8 cellular contexts compared by ENCODE assay signal in genomic region chr6:138004423-138005287, GRCh38.
DNase-seq lines count a peak whose midpoint lies in the region; ATAC-seq and TF ChIP-seq lines count a peak whose summit lies in the region.

No MANE protein-coding gene starts in this region.

- peaks cover 8% of the 10 kb centered on the region for H3K4me1 ChIP-seq in adipocyte (ENCODE audit: control insufficient read depth, insufficient read depth, low read length)

- peak; percentile 51 for TF ChIP-seq CTCF in GM12864 (IDR thresholded peaks at IDR 0.05; ENCODE audit: low read depth, low read length, missing control alignments)

- H3K9ac ChIP-seq in adipocyte (ENCODE audit: low read length) = no peak overlapping the region

- no peaks in the 10 kb centered on the region for H3K27me3 ChIP-seq in adipocyte (replicated peaks; ENCODE audit: control insufficient read depth, insufficient read depth, low read length)

- H3K4me3 ChIP-seq in GM12864 (ENCODE audit: low read depth, low read length) (no peak overlapping the region), adipocyte (ENCODE audit: low read length) (no peak overlapping the region)

- no peaks in the 10 kb centered on the region for H3K9me3 ChIP-seq in adipocyte (ENCODE audit: control insufficient read depth, low read length)

- peak; percentile 11 for DNase-seq in Ammon's horn (ENCODE audit: low spot score)
- DNase-seq in GM12864 (ENCODE audit: low read depth) = no peak
- DNase-seq in NCI-H146 (lab: John Stamatoyannopoulos, UW) = peak; percentile 59
- peak; percentile 61 for DNase-seq in adipocyte (ENCODE audit: low read depth)
- DNase-seq in kidney glomerular epithelial cell (lab: John Stamatoyannopoulos, UW) = peak; percentile 13
- no peak for DNase-seq in activated T-cell treated with anti-CD3 and anti-CD28 coated beads for 4 hours
- DNase-seq in GF-D8 (lab: John Stamatoyannopoulos, UW) = no peak

- no peaks in the 10 kb centered on the region for H3K36me3 ChIP-seq in adipocyte (ENCODE audit: control insufficient read depth, insufficient read depth, low read length, severe bottlenecking)

- ATAC-seq in HG03196 (IDR thresholded peaks at IDR 0.05; ENCODE audit: unreplicated experiment) = no peak

Comparison
In these comparisons a context has a peak if more than half of its experiments do, and no peak if none do; other contexts are left out.
1. DNase-seq: peak in Ammon's horn (single experiment), NCI-H146 (single experiment), adipocyte (single experiment) and kidney glomerular epithelial cell (single experiment); none in GM12864 (single experiment), activated T-cell treated with anti-CD3 and anti-CD28 coated beads for 4 hours (single experiment) and GF-D8 (single experiment).